16 cellular contexts compared by ENCODE assay signal in genomic region chr20:62778058-62778457, GRCh38. TPM values are rescaled to one million over a fixed set of nuclear protein-coding genes. Genes with fewer than 3 reads are reported as not detected.
A peak's percentile ranks its signal among the peaks of the same experiment; 100 is the strongest.
DNase-seq lines count a peak whose midpoint lies in the region; ATAC-seq, FAIRE-seq and TF ChIP-seq lines count a peak whose summit lies in the region.
"Had no signal": no experiment of that assay in that cellular context is flagged by ENCODE, and none has a peak within 500 bp of the region (broad histone marks: within the 10 kb centered on the region; RNA-seq: fewer than 3 reads in every experiment).

No MANE protein-coding gene starts in this region.

- in situ Hi-C loops in K562 (cut with MboI) = no loop called here

- peaks cover 5% of the 10 kb centered on the region for H3K9me3 Mint-ChIP-seq in activated CD4-positive, alpha-beta memory T cell treated with anti-CD3 and anti-CD28 coated beads, Interleukin-2, amount 10 ng/mL, durations not matched to agents 7 days and 5 days
- H3K9me3 Mint-ChIP-seq in activated CD4-positive, alpha-beta memory T cell treated with anti-CD3 and anti-CD28 coated beads for 36 hours = no peaks in the 10 kb centered on the region

- H3K4me2 ChIP-seq in HCT116 (ENCODE audit: low read length) (no peak overlapping the region), K562 (ENCODE audit: insufficient read depth, low read length) (no peak overlapping the region)

- H3K79me2 ChIP-seq in HCT116 (ENCODE audit: insufficient read depth, low read length) (peaks cover 6% of the 10 kb centered on the region; the same call in 1 of the 2 replicates), K562 (ENCODE audit: control insufficient read depth, insufficient read depth, low read length) (peaks cover 5% of the 10 kb centered on the region; the same call in 2 of the 3 replicates)

- 86% methylated on average over 9 of the region's 9 CpGs for WGBS in K562 (ENCODE audit: insufficient coverage, low coverage, missing lambda C conversion rate)
- WGBS in adrenal gland, 4 donors = 89 to 100% (median 91%) methylated on average over 4 to 9 of the region's 9 CpGs

- TF ChIP-seq RAD21 in HCT116 (IDR thresholded peaks at IDR 0.05; ENCODE audit: low read depth) (no peak), K562 (CRISPR knock-in tag; conservative IDR thresholded peaks at IDR 0.05 in 1 of 2, IDR thresholded peaks at IDR 0.05 in 1 of 2) (no peak)

- no peak overlapping the region for H3K4me3 Mint-ChIP-seq in activated CD4-positive, alpha-beta memory T cell treated with anti-CD3 and anti-CD28 coated beads, Interleukin-2, amount 10 ng/mL, durations not matched to agents 7 days and 5 days
- H3K4me3 Mint-ChIP-seq in activated CD4-positive, alpha-beta memory T cell treated with anti-CD3 and anti-CD28 coated beads for 36 hours = no peak overlapping the region

- H3K27me3 ChIP-seq in A673 (replicated peaks; ENCODE audit: insufficient read depth, low read depth, low read length, poor library complexity) = no peaks in the 10 kb centered on the region
- H3K27me3 ChIP-seq in HCT116 (ENCODE audit: insufficient read depth, low read length) = no peaks in the 10 kb centered on the region
- H3K27me3 ChIP-seq in K562 (ENCODE audit: control insufficient read depth in 2 of 2, insufficient read depth in 2 of 2, low read length in 2 of 2) = no peaks in the 10 kb centered on the region; a peak in 1 of 5 replicates
- peaks cover 8% of the 10 kb centered on the region for H3K27me3 ChIP-seq in adrenal gland

- intact Hi-C loops in activated CD4-positive, alpha-beta memory T cell treated with anti-CD3 and anti-CD28 coated beads for 36 hours (cut with micrococcal nuclease) = no loop called here
- intact Hi-C loops in A673 (cut with micrococcal nuclease; ENCODE audit: unreplicated experiment) = no loop called here
- intact Hi-C loops in HCT116 (cut with micrococcal nuclease) = no loop called here
- intact Hi-C loops in K562 (cut with micrococcal nuclease) = no loop called here
- intact Hi-C loops in adrenal gland (cut with DNase I) = loop anchor here in 1 of 2 donors (5.0 kb wide), 1 partner anchor 91 kb away; no protein-coding TSS in a partner anchor

- no peak overlapping the region for H3K4me3 ChIP-seq in A673 (ENCODE audit: low read depth, low read length, poor library complexity, severe bottlenecking)
- no peak overlapping the region for H3K4me3 ChIP-seq in HCT116 (replicated peaks in 1 of 2; ENCODE audit: low read depth in 1 of 2, low read length in 2 of 2)
- no peak overlapping the region for H3K4me3 ChIP-seq in K562
- no peak overlapping the region for H3K4me3 ChIP-seq in adrenal gland

- POLR2A ChIA-PET in activated CD4-positive, alpha-beta memory T cell treated with anti-CD3 and anti-CD28 coated beads, Interleukin-2, amount 10 ng/mL, durations not matched to agents 7 days and 5 days (lab: Charles Lee) = no interaction called here
- POLR2A ChIA-PET in activated CD4-positive, alpha-beta memory T cell treated with anti-CD3 and anti-CD28 coated beads for 36 hours (lab: Charles Lee) = no interaction called here
- POLR2A ChIA-PET in A673 (lab: Charles Lee; ENCODE audit: low non-redundant PET) (no interaction called here), HCT116 (lab: Charles Lee) (no interaction called here), K562 (lab: Yijun Ruan, JAX) (no interaction called here)

- H3K36me3 ChIP-seq in A673 (ENCODE audit: insufficient read depth, low read length, poor library complexity, severe bottlenecking) (no peaks in the 10 kb centered on the region), HCT116 (ENCODE audit: control insufficient read depth in 1 of 2, insufficient read depth in 2 of 2, low read length in 2 of 2) (no peaks in the 10 kb centered on the region), K562 (ENCODE audit: control insufficient read depth, insufficient read depth, low read length) (no peaks in the 10 kb centered on the region), adrenal gland (replicated peaks in 1 of 2) (no peaks in the 10 kb centered on the region)

- FAIRE-seq in K562 (lab: Jason Lieb, UNC) = no peak
- FAIRE-seq: A204.1, G401.6 had no signal

- no TSS peak for BruUV-seq in A673 (replicated peaks; lab: Mats Ljungman, UMichigan)
- BruUV-seq in HCT116 (replicated peaks; lab: Mats Ljungman, UMichigan) = no TSS peak
- BruUV-seq in K562 (replicated peaks; lab: Mats Ljungman, UMichigan) = no TSS peak

- no peak for ATAC-seq in HCT116
- no peak for ATAC-seq in K562
- ATAC-seq in GM18498 (IDR thresholded peaks at IDR 0.05; ENCODE audit: unreplicated experiment) = no peak

- H3K27ac Mint-ChIP-seq in activated CD4-positive, alpha-beta memory T cell treated with anti-CD3 and anti-CD28 coated beads, Interleukin-2, amount 10 ng/mL, durations not matched to agents 7 days and 5 days = peak overlapping the region; percentile 23
- H3K27ac Mint-ChIP-seq in activated CD4-positive, alpha-beta memory T cell treated with anti-CD3 and anti-CD28 coated beads for 36 hours = no peak overlapping the region

- TF ChIP-seq POLR2A in HCT116 (IDR thresholded peaks at IDR 0.05; ENCODE audit: borderline replicate concordance, extremely low read depth, insufficient read depth, insufficient read length) = no peak
- TF ChIP-seq POLR2A in K562 (conservative IDR thresholded peaks at IDR 0.05) = no peak
- TF ChIP-seq POLR2A in adrenal gland (IDR thresholded peaks at IDR 0.05) = no peak

- H4K20me1 ChIP-seq in HCT116 (ENCODE audit: insufficient read depth) (no peaks in the 10 kb centered on the region), K562 (replicated peaks; ENCODE audit: control insufficient read depth, insufficient read depth, low read length) (peaks cover 6% of the 10 kb centered on the region; the same call in 1 of the 2 replicates)

- RAD21 ChIA-PET in HCT116 (lab: Charles Lee; ENCODE audit: low non-redundant PET in 1 of 2, low total read pairs in 2 of 2, uncharacterized antibody in 2 of 2, unreplicated experiment in 2 of 2) = no interaction called here

- peak overlapping the region; percentile 78 for H3K27ac ChIP-seq in A673 (ENCODE audit: low read depth, low read length, poor library complexity, severe bottlenecking)
- peak overlapping the region; percentile 85; the same call in 1 of the 2 replicates for H3K27ac ChIP-seq in HCT116 (ENCODE audit: low read depth, low read length)
- H3K27ac ChIP-seq in K562 (ENCODE audit: extremely low read depth, low read depth, low read length) = no peak overlapping the region
- no peak overlapping the region for H3K27ac ChIP-seq in adrenal gland
- H3K27ac ChIP-seq: HL-60 had no signal

- no peak for DNase-seq in activated CD4-positive, alpha-beta memory T cell treated with anti-CD3 and anti-CD28 coated beads, Interleukin-2, amount 10 ng/mL, durations not matched to agents 7 days and 5 days
- no peak for DNase-seq in activated CD4-positive, alpha-beta memory T cell treated with anti-CD3 and anti-CD28 coated beads for 36 hours
- DNase-seq in A673 (ENCODE audit: low spot score) = no peak
- DNase-seq in HCT116 (ENCODE audit: low read depth, low spot score) = no peak
- no peak for DNase-seq in K562 (ENCODE audit: extremely low read depth in 1 of 4, low spot score in 3 of 4)
- DNase-seq in DMS53 (lab: John Stamatoyannopoulos, UW) = no peak
- DNase-seq in adrenal gland = no peak
- DNase-seq: DND-41, HCEC 1CT, NCI-H1417, NCI-H1930, NCI-H526 treated with DMSO at 0.1 percent for 48 hours had no signal

- H3K9me2 ChIP-seq in HCT116 (ENCODE audit: insufficient read depth) = no peaks in the 10 kb centered on the region

- H2AFZ ChIP-seq in HCT116 (ENCODE audit: low read depth, low read length, poor library complexity, severe bottlenecking) = no peak overlapping the region
- 0 out of 2 replicates have a peak overlapping the region, but pooled peaks have one; percentile 65 for H2AFZ ChIP-seq in K562 (ENCODE audit: low read depth, low read length)

- H3K36me3 Mint-ChIP-seq in activated CD4-positive, alpha-beta memory T cell treated with anti-CD3 and anti-CD28 coated beads, Interleukin-2, amount 10 ng/mL, durations not matched to agents 7 days and 5 days (ENCODE audit: low read depth) = no peaks in the 10 kb centered on the region
- H3K36me3 Mint-ChIP-seq in activated CD4-positive, alpha-beta memory T cell treated with anti-CD3 and anti-CD28 coated beads for 36 hours = no peaks in the 10 kb centered on the region

- peaks cover 48% of the 10 kb centered on the region for H3K4me1 Mint-ChIP-seq in activated CD4-positive, alpha-beta memory T cell treated with anti-CD3 and anti-CD28 coated beads, Interleukin-2, amount 10 ng/mL, durations not matched to agents 7 days and 5 days
- H3K4me1 Mint-ChIP-seq in activated CD4-positive, alpha-beta memory T cell treated with anti-CD3 and anti-CD28 coated beads for 36 hours (ENCODE audit: low read depth) = peaks cover 39% of the 10 kb centered on the region

- CTCF ChIA-PET in activated CD4-positive, alpha-beta memory T cell treated with anti-CD3 and anti-CD28 coated beads, Interleukin-2, amount 10 ng/mL, durations not matched to agents 7 days and 5 days (lab: Charles Lee) = no interaction called here
- CTCF ChIA-PET in activated CD4-positive, alpha-beta memory T cell treated with anti-CD3 and anti-CD28 coated beads for 36 hours (lab: Charles Lee) = no interaction called here
- CTCF ChIA-PET in A673 (lab: Charles Lee) = no interaction called here
- CTCF ChIA-PET in HCT116 (lab: Charles Lee) = no interaction called here
- CTCF ChIA-PET in K562 (lab: Yijun Ruan, JAX; ENCODE audit: low intra/inter-chr PET ratio) = no interaction called here

- peaks cover 4% of the 10 kb centered on the region for H3K27me3 Mint-ChIP-seq in activated CD4-positive, alpha-beta memory T cell treated with anti-CD3 and anti-CD28 coated beads, Interleukin-2, amount 10 ng/mL, durations not matched to agents 7 days and 5 days
- H3K27me3 Mint-ChIP-seq in activated CD4-positive, alpha-beta memory T cell treated with anti-CD3 and anti-CD28 coated beads for 36 hours = no peaks in the 10 kb centered on the region

- no peaks in the 10 kb centered on the region for H3K9me3 ChIP-seq in A673 (ENCODE audit: low read depth, low read length, poor library complexity, severe bottlenecking)
- no peaks in the 10 kb centered on the region for H3K9me3 ChIP-seq in HCT116 (ENCODE audit: control insufficient read depth in 1 of 2, insufficient read depth in 1 of 2, low read depth in 1 of 2, low read length in 2 of 2)
- H3K9me3 ChIP-seq in K562 (replicated peaks; ENCODE audit: control insufficient read depth, insufficient read depth, low read depth, low read length) = no peaks in the 10 kb centered on the region
- no peaks in the 10 kb centered on the region for H3K9me3 ChIP-seq in adrenal gland (replicated peaks in 1 of 3)

- H3K4me1 ChIP-seq in A673 (ENCODE audit: insufficient read depth, low read length, poor library complexity, severe bottlenecking) (peaks cover 52% of the 10 kb centered on the region), HCT116 (ENCODE audit: control insufficient read depth in 1 of 2, insufficient read depth in 2 of 2, low read length in 2 of 2) (peaks cover 21 to 61% of the 10 kb centered on the region in 2 experiments; a peak in 3 of 4 replicates), K562 (replicated peaks in 1 of 2; ENCODE audit: control insufficient read depth in 2 of 2, insufficient read depth in 2 of 2, low read length in 2 of 2) (peaks cover 20 to 53% of the 10 kb centered on the region in 2 experiments), adrenal gland (replicated peaks in 1 of 2) (peaks cover 0 to under 1% of the 10 kb centered on the region in 2 donors)

- no peak overlapping the region for H3K9ac ChIP-seq in HCT116 (ENCODE audit: low read length)
- no peak overlapping the region for H3K9ac ChIP-seq in K562 (ENCODE audit: insufficient read depth in 1 of 2, low read depth in 2 of 2, low read length in 2 of 2)

- H3K9me1 ChIP-seq in K562 (ENCODE audit: control insufficient read depth, insufficient read depth, low read length) = no peaks in the 10 kb centered on the region

- TF ChIP-seq CTCF in A673 (conservative IDR thresholded peaks at IDR 0.05; ENCODE audit: low read depth, low read length) = no peak
- no peak for TF ChIP-seq CTCF in HCT116 (IDR thresholded peaks at IDR 0.05 in 2 of 3, conservative IDR thresholded peaks at IDR 0.05 in 1 of 3; ENCODE audit: borderline replicate concordance in 1 of 3, insufficient read depth in 1 of 3, low read depth in 2 of 3, low read length in 2 of 3)
- TF ChIP-seq CTCF in K562 (IDR thresholded peaks at IDR 0.05 in 2 of 3, conservative IDR thresholded peaks at IDR 0.05 in 1 of 3; ENCODE audit: insufficient read depth in 2 of 3, low read depth in 1 of 3, low read length in 3 of 3) = no peak
- TF ChIP-seq CTCF in adrenal gland (IDR thresholded peaks at IDR 0.05) = no peak

- no peak for TF ChIP-seq EP300 in K562 (IDR thresholded peaks at IDR 0.05; ENCODE audit: low read length)

RNA-seq across cellular contexts. Expression of gene MRGBP, which starts 18.2 kb away (rescaled TPM):
- 10 to 100 TPM; 14.9 to 15.8 TPM for total RNA-seq in activated CD4-positive, alpha-beta memory T cell treated with anti-CD3 and anti-CD28 coated beads, Interleukin-2, amount 10 ng/mL, durations not matched to agents 7 days and 5 days
- 10 to 100 TPM; 10.6 to 10.8 TPM for total RNA-seq in activated CD4-positive, alpha-beta memory T cell treated with anti-CD3 and anti-CD28 coated beads for 36 hours
- total RNA-seq in A673 (2021) (26.5 and 27.9 TPM in 2 replicates), HCT116 (2021; ENCODE audit: unreplicated experiment) (33.8 TPM), K562 (2014; rRNA removed) (31.3 and 37.0 TPM in 2 replicates), K562 (2014; rRNA removed; fragmentation: Illumina TruSeq; extraction: Trizol) (18.1 TPM in 2 replicates), K562 (2015; rRNA removed; fragmentation: Illumina TruSeq; extraction: Trizol) (25.2 and 25.7 TPM in 2 replicates), K562 (2021) (25.1 and 26.1 TPM in 2 replicates), adrenal gland (10 to 100 TPM in 2 of 8 donors, 1 to 10 TPM in 6; 4.3 to 12.8 (median 8.6) TPM)
- polyA plus RNA-seq in HCT116 (2012) = 28.7 and 30.0 TPM in 2 replicates
- total RNA-seq in K562 (2011; cell fraction: chromatin; rRNA removed; ENCODE audit: low replicate concordance) = 11.0 and 21.6 TPM in 2 replicates
- total RNA-seq in K562 (2011; cell fraction: nucleolus; rRNA removed) = 16.4 and 17.2 TPM in 2 replicates
- total RNA-seq in K562 (2011; cell fraction: nucleoplasm; rRNA removed) = 12.8 and 15.0 TPM in 2 replicates
- polyA plus RNA-seq in K562 (2011; rRNA removed) (18.7 and 20.7 TPM in 2 replicates), K562 (2014; fragmentation: Illumina TruSeq; extraction: Trizol) (18.4 and 21.0 TPM in 2 replicates), K562 (2014; fragmentation: Nextera tagmentation; extraction: Ambion mirVana) (1 to 10 TPM; 1.9 to 2.8 TPM), K562 (2014; rRNA removed) (26.3 and 26.7 TPM in 2 replicates), adrenal gland (10 to 100 TPM in 2 of 3 donors, 1 to 10 TPM in 1; 3.9 to 11.3 (median 10.1) TPM)
- 20.8 and 28.5 TPM in 2 replicates for polyA plus RNA-seq in K562 (2011; cell fraction: cytosol; rRNA removed)
- polyA plus RNA-seq in K562 (2011; cell fraction: nucleus; rRNA removed) = 27.0 and 39.1 TPM in 2 replicates
- polyA plus RNA-seq in K562 (2012) = 14.8 and 21.7 TPM in 2 replicates
- 12.7 and 15.7 TPM in 2 replicates for polyA minus RNA-seq in K562 (2011; rRNA and poly(A)+ RNA removed)
- 9.6 and 11.5 TPM in 2 replicates for polyA minus RNA-seq in K562 (2011; cell fraction: cytosol; rRNA and poly(A)+ RNA removed)
- 9.4 and 12.2 TPM in 2 replicates for polyA minus RNA-seq in K562 (2011; cell fraction: nucleus; rRNA and poly(A)+ RNA removed)

RNA-seq across cellular contexts. Expression of gene OGFR, which starts 26.6 kb away (rescaled TPM):
- 10 to 100 TPM; 71.1 to 73.4 TPM for total RNA-seq in activated CD4-positive, alpha-beta memory T cell treated with anti-CD3 and anti-CD28 coated beads, Interleukin-2, amount 10 ng/mL, durations not matched to agents 7 days and 5 days
- total RNA-seq in activated CD4-positive, alpha-beta memory T cell treated with anti-CD3 and anti-CD28 coated beads for 36 hours = 10 to 100 TPM; 35.0 to 39.0 TPM
- total RNA-seq in A673 (2021) = 46.1 and 47.7 TPM in 2 replicates
- 73.6 TPM for total RNA-seq in HCT116 (2021; ENCODE audit: unreplicated experiment)
- 59.4 and 59.5 TPM in 2 replicates for polyA plus RNA-seq in HCT116 (2012)
- total RNA-seq in K562 (2011; cell fraction: chromatin; rRNA removed; ENCODE audit: low replicate concordance) = 16.5 and 43.5 TPM in 2 replicates
- 33.8 and 38.4 TPM in 2 replicates for total RNA-seq in K562 (2011; cell fraction: nucleolus; rRNA removed)
- total RNA-seq in K562 (2011; cell fraction: nucleoplasm; rRNA removed) = 22.4 and 24.6 TPM in 2 replicates
- total RNA-seq in K562 (2014; rRNA removed) = 56.3 and 56.5 TPM in 2 replicates
- 8.9 and 10.3 TPM in 2 replicates for total RNA-seq in K562 (2014; rRNA removed; fragmentation: Illumina TruSeq; extraction: Trizol)
- 17.5 and 18.7 TPM in 2 replicates for total RNA-seq in K562 (2015; rRNA removed; fragmentation: Illumina TruSeq; extraction: Trizol)
- total RNA-seq in K562 (2021) = 33.1 and 36.5 TPM in 2 replicates
- polyA plus RNA-seq in K562 (2011; rRNA removed) = 23.3 and 25.4 TPM in 2 replicates
- 15.8 and 36.7 TPM in 2 replicates for polyA plus RNA-seq in K562 (2011; cell fraction: cytosol; rRNA removed)
- 32.3 and 48.8 TPM in 2 replicates for polyA plus RNA-seq in K562 (2011; cell fraction: nucleus; rRNA removed)
- 21.1 and 26.0 TPM in 2 replicates for polyA plus RNA-seq in K562 (2012)
- polyA plus RNA-seq in K562 (2014; fragmentation: Illumina TruSeq; extraction: Trizol) = 16.6 and 22.0 TPM in 2 replicates
- under 1 TPM; 0.39 TPM for polyA plus RNA-seq in K562 (2014; fragmentation: Nextera tagmentation; extraction: Ambion mirVana)
- polyA plus RNA-seq in K562 (2014; rRNA removed) = 34.2 and 36.7 TPM in 2 replicates
- polyA minus RNA-seq in K562 (2011; rRNA and poly(A)+ RNA removed) = 17.7 and 23.1 TPM in 2 replicates
- 19.9 and 22.3 TPM in 2 replicates for polyA minus RNA-seq in K562 (2011; cell fraction: cytosol; rRNA and poly(A)+ RNA removed)
- 8.8 and 9.7 TPM in 2 replicates for polyA minus RNA-seq in K562 (2011; cell fraction: nucleus; rRNA and poly(A)+ RNA removed)
- 10 to 100 TPM; 24.3 to 61.4 (median 45.0) TPM for total RNA-seq in adrenal gland
- 100 to 1,000 TPM in 1 of 3 donors, 10 to 100 TPM in 1, 1 to 10 TPM in 1; 9.3 to 157 (median 68.5) TPM for polyA plus RNA-seq in adrenal gland

RNA-seq across cellular contexts. Expression of gene COL9A3, which starts 38.8 kb away (rescaled TPM):
- not detected for total RNA-seq in activated CD4-positive, alpha-beta memory T cell treated with anti-CD3 and anti-CD28 coated beads, Interleukin-2, amount 10 ng/mL, durations not matched to agents 7 days and 5 days
- not detected for total RNA-seq in activated CD4-positive, alpha-beta memory T cell treated with anti-CD3 and anti-CD28 coated beads for 36 hours
- total RNA-seq in A673 (2021) = 8.4 and 11.7 TPM in 2 replicates
- 29.7 TPM for total RNA-seq in HCT116 (2021; ENCODE audit: unreplicated experiment)
- polyA plus RNA-seq in HCT116 (2012) = 15.9 and 20.7 TPM in 2 replicates
- total RNA-seq in K562 (2011; cell fraction: chromatin; rRNA removed; ENCODE audit: low replicate concordance) = 2.5 and 7.3 TPM in 2 replicates
- 4.0 and 4.9 TPM in 2 replicates for total RNA-seq in K562 (2011; cell fraction: nucleolus; rRNA removed)
- 2.8 and 4.0 TPM in 2 replicates for total RNA-seq in K562 (2011; cell fraction: nucleoplasm; rRNA removed)
- total RNA-seq in K562 (2014; rRNA removed) = 0.77 and 1.9 TPM in 2 replicates
- 0.18 and 0.51 TPM in 2 replicates for total RNA-seq in K562 (2014; rRNA removed; fragmentation: Illumina TruSeq; extraction: Trizol)
- 0.98 and 1.4 TPM in 2 replicates for total RNA-seq in K562 (2015; rRNA removed; fragmentation: Illumina TruSeq; extraction: Trizol)
- total RNA-seq in K562 (2021) = 1.3 and 1.7 TPM in 2 replicates
- polyA plus RNA-seq in K562 (2011; rRNA removed) = 1.3 and 2.5 TPM in 2 replicates
- polyA plus RNA-seq in K562 (2011; cell fraction: cytosol; rRNA removed) = 1.7 and 1.9 TPM in 2 replicates
- 12.1 and 20.8 TPM in 2 replicates for polyA plus RNA-seq in K562 (2011; cell fraction: nucleus; rRNA removed)
- 2.0 and 3.0 TPM in 2 replicates for polyA plus RNA-seq in K562 (2012)
- polyA plus RNA-seq in K562 (2014; fragmentation: Illumina TruSeq; extraction: Trizol) = 0.48 and 0.76 TPM in 2 replicates
- under 1 TPM in 1 of 2 experiments, not detected in 1; 0.14 TPM for polyA plus RNA-seq in K562 (2014; fragmentation: Nextera tagmentation; extraction: Ambion mirVana)
- 3.0 and 3.6 TPM in 2 replicates for polyA plus RNA-seq in K562 (2014; rRNA removed)
- polyA minus RNA-seq in K562 (2011; rRNA and poly(A)+ RNA removed) = 0.35 and 0.87 TPM in 2 replicates
- 1.3 TPM in 1 of 2 replicates, not detected in the other for polyA minus RNA-seq in K562 (2011; cell fraction: cytosol; rRNA and poly(A)+ RNA removed)
- polyA minus RNA-seq in K562 (2011; cell fraction: nucleus; rRNA and poly(A)+ RNA removed) = 1.2 and 2.3 TPM in 2 replicates
- 1 to 10 TPM in 3 of 8 donors, under 1 TPM in 5; 0.43 to 2.2 (median 0.86) TPM for total RNA-seq in adrenal gland
- 10 to 100 TPM in 2 of 3 donors, under 1 TPM in 1; 0.22 to 27.8 (median 12.1) TPM for polyA plus RNA-seq in adrenal gland

Comparison
In these comparisons a context has a peak if more than half of its experiments do, and no peak if none do; other contexts are left out.
1. H3K27ac ChIP-seq: peak in A673 (single experiment) and HCT116 (single experiment); none in K562 (single experiment) and adrenal gland (0 of 5).